25 cellular contexts compared by ENCODE assay signal in the genomic region with DNA sequence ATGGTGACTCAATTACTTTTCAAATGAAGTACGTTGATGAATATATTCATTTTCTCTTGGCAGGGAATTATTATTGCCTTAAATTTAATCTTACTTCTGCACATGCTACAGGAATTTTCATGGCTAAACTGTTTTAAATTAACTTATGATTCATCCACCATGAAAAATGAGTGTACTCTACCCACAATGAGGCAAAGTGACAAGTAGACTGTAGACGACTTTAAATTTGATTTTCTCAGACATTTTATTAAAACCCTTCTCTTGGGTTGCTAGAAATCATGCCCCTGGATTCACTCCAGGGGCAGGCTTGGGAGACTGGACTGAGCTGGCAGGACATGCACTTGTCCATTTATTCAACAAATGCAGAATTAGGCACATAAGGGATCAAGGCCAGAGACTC. TPM values are rescaled to one million over a fixed set of nuclear protein-coding genes. Genes with fewer than 3 reads are reported as not detected.
DNase-seq lines count a peak whose midpoint lies in the region; ATAC-seq and TF ChIP-seq lines count a peak whose summit lies in the region.
"Had no signal": no experiment of that assay in that cellular context is flagged by ENCODE, and none has a peak within 500 bp of the region (broad histone marks: within the 10 kb centered on the region; RNA-seq: fewer than 3 reads in every experiment).

No MANE protein-coding gene starts in this region.

- peak; percentile 32 for DNase-seq in AG09309 (ENCODE audit: low read depth)
- peak; percentile 53 for DNase-seq in LHCN-M2 (ENCODE audit: low read depth)
- peak; percentile 47 for DNase-seq in dedifferentiated amniotic fluid mesenchymal stem cell (ENCODE audit: extremely low spot score)
- peak; percentile 24 for DNase-seq in medulla oblongata (ENCODE audit: extremely low spot score)
- DNase-seq in NCI-H2107 (lab: John Stamatoyannopoulos, UW) = no peak
- no peak for DNase-seq in NCI-H446 (lab: John Stamatoyannopoulos, UW)
- DNase-seq in OCI-M1 (lab: John Stamatoyannopoulos, UW) = no peak
- DNase-seq: activated B cell treated with CpG ODN at 0.5 μM for 24 hours; activated CD4-positive, alpha-beta memory T cell treated with anti-CD3 and anti-CD28 coated beads for 36 hours; activated naive CD4-positive, alpha-beta T cell treated with anti-CD3 and anti-CD28 coated beads for 36 hours; activated T-cell treated with anti-CD3 and anti-CD28 coated beads, Interleukin-2, amount 50 U/mL, for 1 hour; CD4-positive, alpha-beta T cell; DMS153; effector memory CD8-positive, alpha-beta T cell; foreskin keratinocyte; KBM-7; natural killer cell; NCI-H1694 treated with DMSO at 0.1 percent for 48 hours; NCI-H774; pancreas; right lobe of liver; uterus had no signal

- no peak for ATAC-seq in HG03457 (IDR thresholded peaks at IDR 0.05; ENCODE audit: unreplicated experiment)
- ATAC-seq: A549; effector memory CD8-positive, alpha-beta T cell; foreskin keratinocyte; natural killer cell; pancreas; right lobe of liver had no signal

- no peak for TF ChIP-seq CTCF in AG09309 (IDR thresholded peaks at IDR 0.05; ENCODE audit: control insufficient read depth, insufficient read depth, low read depth, low read length, missing control alignments)

- no peak overlapping the region for H3K4me3 ChIP-seq in AG09309 (ENCODE audit: control insufficient read depth, low read depth, low read length)
- H3K4me3 ChIP-seq: A549, pancreas, right lobe of liver, suprapubic skin, uterus had no signal

RNA-seq across cellular contexts. Expression of gene ERAP2, which starts 23.5 kb away (rescaled TPM):
- total RNA-seq in LHCN-M2 (2014; rRNA removed) = 19.3 and 26.9 TPM in 2 replicates
- 7.4 TPM for polyA plus RNA-seq in LHCN-M2 (2012)

RNA-seq across cellular contexts. Expression of gene ERAP1, which starts 45.0 kb away (rescaled TPM):
- total RNA-seq in LHCN-M2 (2014; rRNA removed) = 17.5 and 27.6 TPM in 2 replicates
- polyA plus RNA-seq in LHCN-M2 (2012) = 14.6 TPM

Comparison
In these comparisons a context has a peak if more than half of its experiments do, and no peak if none do; other contexts are left out.
1. DNase-seq: peak in AG09309 (single experiment), LHCN-M2 (single experiment), dedifferentiated amniotic fluid mesenchymal stem cell (single experiment) and medulla oblongata (single experiment); none in NCI-H2107 (single experiment), NCI-H446 (0 of 2) and OCI-M1 (single experiment).